8 cellular contexts compared by ENCODE assay signal in genomic region chr1:15617874-15618684, GRCh38. TPM values are rescaled to one million over a fixed set of nuclear protein-coding genes. Genes with fewer than 3 reads are reported as not detected.
A peak's percentile ranks its signal among the peaks of the same experiment; 100 is the strongest.
DNase-seq lines count a peak whose midpoint lies in the region; ATAC-seq and TF ChIP-seq lines count a peak whose summit lies in the region.

No MANE protein-coding gene starts in this region.

- no peaks in the 10 kb centered on the region for H3K36me3 ChIP-seq in heart left ventricle

- no peaks in the 10 kb centered on the region for H3K27me3 ChIP-seq in heart left ventricle

- TF ChIP-seq CTCF in heart left ventricle (IDR thresholded peaks at IDR 0.05) = no peak

- 0% methylated on average over 13 to 18 of the region's 18 CpGs for WGBS in heart left ventricle, 4 donors

- peak overlapping the region; percentile 92 for H3K27ac Mint-ChIP-seq in activated naive CD4-positive, alpha-beta T cell treated with anti-CD3 and anti-CD28 coated beads, Interleukin-2, amount 50 U/mL, for 24 hours

- peaks cover 53% of the 10 kb centered on the region for H3K4me1 Mint-ChIP-seq in activated naive CD4-positive, alpha-beta T cell treated with anti-CD3 and anti-CD28 coated beads, Interleukin-2, amount 50 U/mL, for 24 hours

- peak overlapping the region; percentile 95 for H3K4me3 Mint-ChIP-seq in activated naive CD4-positive, alpha-beta T cell treated with anti-CD3 and anti-CD28 coated beads, Interleukin-2, amount 50 U/mL, for 24 hours

- peaks cover 13% of the 10 kb centered on the region for H3K36me3 Mint-ChIP-seq in activated naive CD4-positive, alpha-beta T cell treated with anti-CD3 and anti-CD28 coated beads, Interleukin-2, amount 50 U/mL, for 24 hours

- no peaks in the 10 kb centered on the region for H3K9me3 Mint-ChIP-seq in activated naive CD4-positive, alpha-beta T cell treated with anti-CD3 and anti-CD28 coated beads, Interleukin-2, amount 50 U/mL, for 24 hours

- H3K9me3 ChIP-seq in heart left ventricle = no peaks in the 10 kb centered on the region

- peak; percentile 20 for DNase-seq in ACHN
- peak; percentile 88 for DNase-seq in NCI-H510A (lab: John Stamatoyannopoulos, UW)
- DNase-seq in heart left ventricle = peak in 2 of 5 donors; percentile 37 to 48
- peak; percentile 83 for DNase-seq in posterior vena cava (ENCODE audit: low spot score)

- H3K27me3 Mint-ChIP-seq in activated naive CD4-positive, alpha-beta T cell treated with anti-CD3 and anti-CD28 coated beads, Interleukin-2, amount 50 U/mL, for 24 hours = no peaks in the 10 kb centered on the region

- intact Hi-C loops in heart left ventricle (cut with DNase I) = loop anchor here in 4 of 10 donors (1.0 to 5.0 kb wide), 5 partner anchors 15 to 92 kb away; partner anchors contain the start of genes DNAJC16 (in 3 of the 4) and PLEKHM2 (in 1 of the 4)
- intact Hi-C loops in posterior vena cava (cut with DNase I) = no loop called here

- H3K4me1 ChIP-seq in heart left ventricle = peaks cover 8 to 58% (median 46%) of the 10 kb centered on the region in 12 donors

- peak; percentile 41 for ATAC-seq in GM18517 (IDR thresholded peaks at IDR 0.05; ENCODE audit: unreplicated experiment)
- ATAC-seq in HG03066 (IDR thresholded peaks at IDR 0.05; ENCODE audit: low read depth, unreplicated experiment) = peak; percentile 38
- ATAC-seq in heart left ventricle = peak in 3 of 4 donors; percentile 17 to 44 (median 42)
- no peak for ATAC-seq in HG02610 (IDR thresholded peaks at IDR 0.05; ENCODE audit: unreplicated experiment)

- peak overlapping the region; percentile 81 to 98 (median 92) for H3K4me3 ChIP-seq in heart left ventricle

- in situ Hi-C loops in ACHN (cut with HindIII; ENCODE audit: low pct_ligation_motif_present, low pct_unique_long_range_greater_than_20kb, low sequenced_read_pairs) = no loop called here

- TF ChIP-seq POLR2A in heart left ventricle (IDR thresholded peaks at IDR 0.05) = no peak

- H3K27ac ChIP-seq in heart left ventricle = peak overlapping the region; percentile 82 to 99 (median 94)

RNA-seq across cellular contexts. Expression of gene DDI2, which starts 0.8 kb away (rescaled TPM):
- 10 to 100 TPM; 15.0 to 33.5 (median 24.5) TPM for total RNA-seq in heart left ventricle
- 1 to 10 TPM; 6.2 to 9.4 TPM for polyA plus RNA-seq in heart left ventricle
- total RNA-seq in posterior vena cava = 10 to 100 TPM; 23.8 to 27.4 TPM

RNA-seq across cellular contexts. Expression of gene AGMAT, which starts 33.2 kb away (rescaled TPM):
- under 1 TPM in 3 of 9 donors, not detected in 6; 0.22 to 0.53 (median 0.23) TPM for total RNA-seq in heart left ventricle
- under 1 TPM; 0.08 to 0.12 TPM for polyA plus RNA-seq in heart left ventricle
- under 1 TPM in 1 of 2 donors, not detected in 1; 0.14 TPM for total RNA-seq in posterior vena cava
